In the genomic region with DNA sequence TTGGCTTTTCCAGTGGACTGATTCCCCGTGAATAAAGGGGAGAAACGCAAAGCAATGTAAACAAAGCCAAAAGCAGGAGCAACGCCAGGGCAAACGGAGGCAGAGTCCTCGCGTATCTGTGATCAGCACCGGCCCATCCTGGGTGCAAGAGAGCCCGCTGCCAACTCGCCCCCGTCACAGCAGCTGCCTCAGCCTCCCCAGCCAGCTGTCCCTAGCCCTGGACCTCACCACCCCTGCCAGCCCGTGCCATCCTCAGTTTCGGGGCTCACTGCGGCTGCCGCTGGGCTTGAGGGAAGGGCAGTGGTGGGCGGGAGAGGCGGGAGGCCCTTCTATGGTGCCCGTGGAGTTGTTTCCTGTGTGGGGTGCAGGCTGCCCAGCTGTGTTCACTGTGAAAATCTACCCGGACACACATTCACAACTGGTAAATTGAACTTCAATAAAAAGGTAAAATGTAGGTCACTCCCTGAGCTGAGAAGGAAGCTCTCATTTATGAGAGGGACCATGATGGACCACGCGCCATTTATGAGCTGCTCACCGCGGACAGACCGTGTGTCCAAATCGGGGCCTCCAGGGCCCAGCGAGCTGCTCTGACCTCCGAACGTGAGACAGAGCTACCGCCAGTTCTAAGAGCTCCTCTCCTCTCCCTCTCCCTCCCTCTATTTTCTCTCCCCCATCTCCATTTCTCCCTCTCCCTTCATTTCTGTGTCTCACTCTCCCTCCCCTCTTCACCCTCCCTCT, we compare ENCODE assay signal across 31 cellular contexts.
DNase-seq lines count a peak whose midpoint lies in the region; ATAC-seq, FAIRE-seq and TF ChIP-seq lines count a peak whose summit lies in the region.
"Had no signal": no experiment of that assay in that cellular context is flagged by ENCODE, and none has a peak within 500 bp of the region (broad histone marks: within the 10 kb centered on the region; RNA-seq: fewer than 3 reads in every experiment).

No MANE protein-coding gene starts in this region.

- H2AK5ac ChIP-seq in H9 (ENCODE audit: insufficient read length, low read length) = no peak overlapping the region

- H4K8ac ChIP-seq in H9 (replicated peaks; ENCODE audit: insufficient read length, low read depth, low read length) = no peak overlapping the region

- peak overlapping the region; percentile 67 for H3K14ac ChIP-seq in H9 (ENCODE audit: insufficient read depth, low read length)

- no peak for FAIRE-seq in GM19239 (lab: Jason Lieb, UNC)
- FAIRE-seq: GM12878, TTC549 had no signal

- peaks cover 0 to 4% of the 10 kb centered on the region in 2 experiments; a peak in 1 of 5 replicates for H3K9me3 Mint-ChIP-seq in H9
- no peaks in the 10 kb centered on the region for H3K9me3 Mint-ChIP-seq in osteocyte (ENCODE audit: unreplicated experiment)
- H3K9me3 Mint-ChIP-seq: activated CD4-positive, alpha-beta memory T cell treated with anti-CD3 and anti-CD28 coated beads for 36 hours; activated naive CD4-positive, alpha-beta T cell treated with anti-CD3 and anti-CD28 coated beads for 36 hours; activated T-helper 1 cell treated with anti-CD3 and anti-CD28 coated beads, Interleukin-12 subunit alpha, Interleukin-12 subunit beta, Interleukin-2, Interleukin-4 antibody, amounts not matched to agents 30 ng/mL and 10 ng/mL and 1 ng/mL, durations not matched to agents 14 hours and 24 hours and 36 hours; CD4-positive, alpha-beta memory T cell; stimulated activated effector memory CD8-positive, alpha-beta T cell treated with anti-CD3 and anti-CD28 coated beads, Interleukin-12 subunit alpha, Interleukin-12 subunit beta, amount 100 ng/mL, for 72 hours had no signal

- H2AFZ ChIP-seq in H9 (ENCODE audit: low read length) = no peak overlapping the region

- H2BK5ac ChIP-seq in H9 (ENCODE audit: insufficient read length, low read length) = no peak overlapping the region

- no peaks in the 10 kb centered on the region for H3K36me3 Mint-ChIP-seq in H9 (ENCODE audit: insufficient read depth in 1 of 3, low read depth in 3 of 3)
- H3K36me3 Mint-ChIP-seq in osteocyte (ENCODE audit: unreplicated experiment) = no peaks in the 10 kb centered on the region
- H3K36me3 Mint-ChIP-seq: activated CD4-positive, alpha-beta memory T cell treated with anti-CD3 and anti-CD28 coated beads for 36 hours; CD4-positive, alpha-beta memory T cell; stimulated activated effector memory CD8-positive, alpha-beta T cell treated with anti-CD3 and anti-CD28 coated beads, Interleukin-12 subunit alpha, Interleukin-12 subunit beta, amount 100 ng/mL, for 72 hours had no signal

- H3K4me1 ChIP-seq in H9 (ENCODE audit: insufficient read depth, low read length) (no peaks in the 10 kb centered on the region), iPS-15b (ENCODE audit: control insufficient read depth, insufficient read depth, low read length) (peaks cover 3% of the 10 kb centered on the region)
- H3K4me1 ChIP-seq: heart right ventricle, psoas muscle, transverse colon had no signal

- no peak overlapping the region for H2BK12ac ChIP-seq in H9 (ENCODE audit: insufficient read length, low read depth, low read length)

- WGBS in H9 (ENCODE audit: extremely low coverage, insufficient read length, low lambda C conversion rate) = no CpG with 5 or more reads among the region's 28 CpGs

- no peaks in the 10 kb centered on the region for H4K20me1 ChIP-seq in H9 (ENCODE audit: control insufficient read depth, insufficient read depth, insufficient read length)

- no peak overlapping the region for H2BK20ac ChIP-seq in H9 (ENCODE audit: low read depth, low read length, poor library complexity, severe bottlenecking)

- H3K27me3 ChIP-seq in H9 (ENCODE audit: insufficient read depth, low read length) (no peaks in the 10 kb centered on the region; the same call in 1 of the 2 replicates), iPS-15b (ENCODE audit: control insufficient read depth, insufficient read depth, low read length) (peaks cover 26% of the 10 kb centered on the region)

- H3K9me3 ChIP-seq in H9 (ENCODE audit: control insufficient read depth, low read depth, low read length) = no peaks in the 10 kb centered on the region
- no peaks in the 10 kb centered on the region for H3K9me3 ChIP-seq in iPS-15b (ENCODE audit: control insufficient read depth, insufficient read depth, low read length)
- H3K9me3 ChIP-seq: heart right ventricle, neutrophil, psoas muscle, transverse colon had no signal

- H3K27ac ChIP-seq in H9 (ENCODE audit: insufficient read length, low read depth, low read length) (no peak overlapping the region), angular gyrus (ENCODE audit: low read depth, low read length) (peak overlapping the region; percentile 59)
- H3K27ac ChIP-seq: heart right ventricle, neutrophil, psoas muscle, SK-N-MC, transverse colon had no signal

- H4K91ac ChIP-seq in H9 (ENCODE audit: insufficient read length, low read depth, low read length) = no peak overlapping the region

- no peak overlapping the region for H3T11ph ChIP-seq in H9 (ENCODE audit: low read length)

- H3K9ac ChIP-seq in H9 (ENCODE audit: extremely low read depth, insufficient read length, low read length) (no peak overlapping the region), iPS-15b (ENCODE audit: low read depth, low read length) (no peak overlapping the region)

- no peak overlapping the region for H3K56ac ChIP-seq in H9 (ENCODE audit: insufficient read length, low read depth, low read length)

- peak overlapping the region; percentile 52 for H3K4me3 ChIP-seq in iPS-15b (ENCODE audit: low read depth, low read length)
- H3K4me3 ChIP-seq: GM12878, heart right ventricle, psoas muscle, SK-N-MC, transverse colon had no signal

- no peaks in the 10 kb centered on the region for H3K36me3 ChIP-seq in iPS-15b (ENCODE audit: control insufficient read depth, insufficient read depth, low read length)
- H3K36me3 ChIP-seq: heart right ventricle, neutrophil, transverse colon had no signal

- H2BK120ac ChIP-seq in H9 (ENCODE audit: low read depth, low read length, poor library complexity, severe bottlenecking) = no peak overlapping the region

- H3K4me2 ChIP-seq in H9 (ENCODE audit: insufficient read depth, insufficient read length, low read length) = peak overlapping the region; percentile 51

- H3K23me2 ChIP-seq in H9 (ENCODE audit: insufficient read length, low read depth, low read length, poor library complexity, severe bottlenecking) = no peaks in the 10 kb centered on the region

- TF ChIP-seq CTCF in H9 (conservative IDR thresholded peaks at IDR 0.05) (no peak), osteocyte (IDR thresholded peaks at IDR 0.05) (no peak)

- H3K79me1 ChIP-seq in H9 (ENCODE audit: insufficient read depth, low read depth, low read length, poor library complexity, severe bottlenecking) = no peaks in the 10 kb centered on the region

- H2BK15ac ChIP-seq in H9 (ENCODE audit: low read depth, low read length) = no peak overlapping the region

- H3K4ac ChIP-seq in H9 (ENCODE audit: low read depth, low read length) = no peak overlapping the region

- H3K27ac Mint-ChIP-seq in H9 = no peak overlapping the region; a peak in 1 of 7 replicates
- no peak overlapping the region for H3K27ac Mint-ChIP-seq in osteocyte (ENCODE audit: unreplicated experiment)
- H3K27ac Mint-ChIP-seq: activated CD4-positive, alpha-beta memory T cell treated with anti-CD3 and anti-CD28 coated beads for 36 hours; activated naive CD4-positive, alpha-beta T cell treated with anti-CD3 and anti-CD28 coated beads for 36 hours; activated T-helper 1 cell treated with anti-CD3 and anti-CD28 coated beads, Interleukin-12 subunit alpha, Interleukin-12 subunit beta, Interleukin-2, Interleukin-4 antibody, amounts not matched to agents 30 ng/mL and 10 ng/mL and 1 ng/mL, durations not matched to agents 14 hours and 24 hours and 36 hours; B cell; CD4-positive, alpha-beta memory T cell; stimulated activated effector memory CD8-positive, alpha-beta T cell treated with anti-CD3 and anti-CD28 coated beads, Interleukin-12 subunit alpha, Interleukin-12 subunit beta, amount 100 ng/mL, for 72 hours had no signal

- DNase-seq in H9 = peak; percentile 28
- peak; percentile 76 for DNase-seq in osteocyte (ENCODE audit: extremely low spot score, unreplicated experiment)
- DNase-seq in activated effector memory CD4-positive, alpha-beta T cell treated with Interleukin-2 at 50 U/mL for 16 hours = no peak
- no peak for DNase-seq in GM19239 (ENCODE audit: insufficient read length, low spot score)
- DNase-seq: ACHN; activated CD4-positive, alpha-beta memory T cell treated with anti-CD3 and anti-CD28 coated beads for 36 hours; activated CD8-positive, alpha-beta memory T cell treated with anti-CD3 and anti-CD28 coated beads, Interleukin-2, amount 50 U/mL, for 48 hours; activated naive CD4-positive, alpha-beta T cell treated with anti-CD3 and anti-CD28 coated beads for 36 hours; CD4-positive, alpha-beta memory T cell; foreskin melanocyte; heart right ventricle; left cardiac atrium; mammary epithelial cell; NCI-H1105 treated with DMSO at 0.1 percent for 48 hours; NCI-H187 treated with DMSO at 0.1 percent for 48 hours; NCI-H2171 treated with DMSO at 0.1 percent for 48 hours; NCI-H510A; psoas muscle; transverse colon had no signal

- H3K4me3 Mint-ChIP-seq in H9 (no peak overlapping the region), osteocyte (ENCODE audit: unreplicated experiment) (no peak overlapping the region)
- H3K4me3 Mint-ChIP-seq: activated CD4-positive, alpha-beta memory T cell treated with anti-CD3 and anti-CD28 coated beads for 36 hours; activated naive CD4-positive, alpha-beta T cell treated with anti-CD3 and anti-CD28 coated beads for 36 hours; activated T-helper 1 cell treated with anti-CD3 and anti-CD28 coated beads, Interleukin-12 subunit alpha, Interleukin-12 subunit beta, Interleukin-2, Interleukin-4 antibody, amounts not matched to agents 30 ng/mL and 10 ng/mL and 1 ng/mL, durations not matched to agents 14 hours and 24 hours and 36 hours; B cell; stimulated activated effector memory CD8-positive, alpha-beta T cell treated with anti-CD3 and anti-CD28 coated beads, Interleukin-12 subunit alpha, Interleukin-12 subunit beta, amount 100 ng/mL, for 72 hours had no signal

- H3K18ac ChIP-seq in H9 (ENCODE audit: insufficient read length, low read depth, low read length) = peak overlapping the region; percentile 30

- no peak overlapping the region for H3K23ac ChIP-seq in H9 (ENCODE audit: insufficient read length, low read depth, low read length)

- H3K4me1 Mint-ChIP-seq in H9 = peaks cover 5 to 32% of the 10 kb centered on the region in 2 experiments
- no peaks in the 10 kb centered on the region for H3K4me1 Mint-ChIP-seq in osteocyte (ENCODE audit: unreplicated experiment)
- H3K4me1 Mint-ChIP-seq: B cell; CD4-positive, alpha-beta memory T cell; stimulated activated effector memory CD8-positive, alpha-beta T cell treated with anti-CD3 and anti-CD28 coated beads, Interleukin-12 subunit alpha, Interleukin-12 subunit beta, amount 100 ng/mL, for 72 hours had no signal

- no peak overlapping the region for H4K5ac ChIP-seq in H9 (ENCODE audit: insufficient read length, low read depth, low read length)

- ATAC-seq in HG02623 (IDR thresholded peaks at IDR 0.05; ENCODE audit: unreplicated experiment) (no peak), GM19452 (IDR thresholded peaks at IDR 0.05; ENCODE audit: unreplicated experiment) (no peak)
- ATAC-seq: activated CD4-positive, CD25-positive, alpha-beta regulatory T cell treated with anti-CD3 and anti-CD28 coated beads, Interleukin-2, amount 50 U/mL, for 24 hours; GM12878; left cardiac atrium; psoas muscle; stimulated activated effector memory CD8-positive, alpha-beta T cell treated with anti-CD3 and anti-CD28 coated beads, Interleukin-12 subunit alpha, Interleukin-12 subunit beta, amount 100 ng/mL, for 72 hours had no signal

- H3K27me3 Mint-ChIP-seq in H9 (ENCODE audit: low read depth) (no peaks in the 10 kb centered on the region), osteocyte (ENCODE audit: unreplicated experiment) (no peaks in the 10 kb centered on the region)

- no peaks in the 10 kb centered on the region for H3K79me2 ChIP-seq in H9 (ENCODE audit: insufficient read depth, low read length)

Comparison
In these comparisons a context has a peak if more than half of its experiments do, and no peak if none do; other contexts are left out.
1. DNase-seq: peak in H9 (single experiment) and osteocyte (single experiment); none in activated effector memory CD4-positive, alpha-beta T cell treated with Interleukin-2 at 50 U/mL for 16 hours (single experiment) and GM19239 (single experiment).